In genomic region chr12:65277994-65278575, GRCh38 we compare ENCODE assay signal across 8 cellular contexts. TPM values are rescaled to one million over a fixed set of nuclear protein-coding genes. Genes with fewer than 3 reads are reported as not detected.
DNase-seq lines count a peak whose midpoint lies in the region; ATAC-seq, FAIRE-seq and TF ChIP-seq lines count a peak whose summit lies in the region.

No MANE protein-coding gene starts in this region.

- WGBS in iPS DF 6.9 (ENCODE audit: insufficient coverage, insufficient read length), result no CpG with 5 or more reads among the region's 23 CpGs
- 26 to 56% (median 47%) methylated on average over 18 to 23 of the region's 23 CpGs for WGBS in small intestine, 3 donors

- H3K27ac Mint-ChIP-seq in activated T-cell treated with anti-CD3 and anti-CD28 coated beads, Interleukin-2, amount 50 U/mL, for 72 hours, result no peak overlapping the region

- no peaks in the 10 kb centered on the region for H3K9me3 Mint-ChIP-seq in activated T-cell treated with anti-CD3 and anti-CD28 coated beads, Interleukin-2, amount 50 U/mL, for 72 hours

- FAIRE-seq in small intestine (lab: Jason Lieb, UNC) (no peak), D721Med (lab: Jason Lieb, UNC) (no peak)

- peaks cover 13% of the 10 kb centered on the region for H3K4me1 Mint-ChIP-seq in activated T-cell treated with anti-CD3 and anti-CD28 coated beads, Interleukin-2, amount 50 U/mL, for 72 hours (ENCODE audit: low read depth)

- no peaks in the 10 kb centered on the region for H3K36me3 Mint-ChIP-seq in activated T-cell treated with anti-CD3 and anti-CD28 coated beads, Interleukin-2, amount 50 U/mL, for 72 hours (ENCODE audit: insufficient read depth in 2 of 2)

- H3K4me3 Mint-ChIP-seq in activated T-cell treated with anti-CD3 and anti-CD28 coated beads, Interleukin-2, amount 50 U/mL, for 72 hours, result peak overlapping the region; percentile 17 to 59

- H3K9me3 ChIP-seq in iPS DF 6.9 (ENCODE audit: control insufficient read depth, insufficient read depth, low read length) (no peaks in the 10 kb centered on the region), small intestine (ENCODE audit: control insufficient read depth, low read depth) (no peaks in the 10 kb centered on the region)

- no peak for TF ChIP-seq CTCF in D721Med (IDR thresholded peaks at IDR 0.05; ENCODE audit: insufficient read depth, missing control alignments)

- H3K27me3 ChIP-seq in H7 (ENCODE audit: control insufficient read depth, insufficient read depth, low read length) (peaks cover 15% of the 10 kb centered on the region), iPS DF 6.9 (ENCODE audit: control insufficient read depth, insufficient read depth, low read length) (no peaks in the 10 kb centered on the region), small intestine (ENCODE audit: control insufficient read depth in 2 of 2, insufficient read depth in 2 of 2, low read length in 2 of 2) (peaks cover 0 to 7% of the 10 kb centered on the region in 2 donors)

- H3K4me1 ChIP-seq in iPS DF 6.9 (ENCODE audit: control insufficient read depth, insufficient read depth, low read length), result peaks cover 3% of the 10 kb centered on the region; the same call in 1 of the 2 replicates
- H3K4me1 ChIP-seq in small intestine (ENCODE audit: control insufficient read depth in 2 of 2, insufficient read depth in 1 of 2, low read depth in 1 of 2, low read length in 1 of 2), result no peaks in the 10 kb centered on the region

- H3K27ac ChIP-seq in iPS DF 6.9 (ENCODE audit: low read length) (no peak overlapping the region), small intestine (ENCODE audit: low read depth in 1 of 2, low read length in 1 of 2) (peak overlapping the region in 1 of 2 donors; percentile 85)

- peak; percentile 24 to 40 for ATAC-seq in activated T-cell treated with anti-CD3 and anti-CD28 coated beads, Interleukin-2, amount 50 U/mL, for 72 hours (replicated peaks in 1 of 2)
- no peak for ATAC-seq in GM18517 (IDR thresholded peaks at IDR 0.05; ENCODE audit: unreplicated experiment)

- H3K36me3 ChIP-seq in H7 (replicated peaks; ENCODE audit: control insufficient read depth, insufficient read depth, low read length) (no peaks in the 10 kb centered on the region), iPS DF 6.9 (ENCODE audit: control insufficient read depth, insufficient read depth, low read length) (no peaks in the 10 kb centered on the region), small intestine (ENCODE audit: control insufficient read depth in 2 of 2, insufficient read depth in 2 of 2, low read length in 2 of 2) (no peaks in the 10 kb centered on the region)

- DNase-seq in H7 (peak; percentile 35), iPS DF 6.9 (ENCODE audit: low read depth, low spot score) (no peak), small intestine (no peak), NOMO-1 treated with DMSO at 0.1 percent for 48 hours (lab: John Stamatoyannopoulos, UW; ENCODE audit: unreplicated experiment) (no peak), D721Med (ENCODE audit: insufficient read length, low spot score) (no peak), NCI-H2029 treated with DMSO at 0.1 percent for 48 hours (lab: John Stamatoyannopoulos, UW) (no peak)
- no peak for DNase-seq in activated T-cell treated with anti-CD3 and anti-CD28 coated beads, Interleukin-2, amount 50 U/mL, for 72 hours

- peak overlapping the region; percentile 74 for H3K4me3 ChIP-seq in H7 (ENCODE audit: insufficient read depth, low read depth, low read length)
- H3K4me3 ChIP-seq in iPS DF 6.9 (ENCODE audit: low read length), result peak overlapping the region; percentile 89; the same call in 1 of the 2 replicates
- peak overlapping the region; percentile 59 to 75 for H3K4me3 ChIP-seq in small intestine (ENCODE audit: low read depth in 1 of 2, low read length in 2 of 2)

- H3K27me3 Mint-ChIP-seq in activated T-cell treated with anti-CD3 and anti-CD28 coated beads, Interleukin-2, amount 50 U/mL, for 72 hours (ENCODE audit: low read depth), result peaks cover 44% of the 10 kb centered on the region

RNA-seq across cellular contexts. Expression of gene MSRB3, which starts 0.4 kb away (rescaled TPM):
- 0.41 and 2.8 TPM in 2 replicates for total RNA-seq in H7 (2014; rRNA removed; shearing (Covaris generic))
- total RNA-seq in activated T-cell treated with anti-CD3 and anti-CD28 coated beads, Interleukin-2, amount 50 U/mL, for 72 hours, result under 1 TPM; 0.16 to 0.24 TPM
- polyA plus RNA-seq in small intestine, result 10 to 100 TPM in 1 of 3 donors, 1 to 10 TPM in 1, under 1 TPM in 1; 0.89 to 12.7 (median 4.3) TPM
